In genomic region chr17:39621523-39622379, GRCh38 we compare ENCODE assay signal across 1 cellular context.
TF ChIP-seq lines count a peak whose summit lies in the region.

No MANE protein-coding gene starts in this region.

TF ChIP-seq in H1, 55 proteins besides CTCF, POLR2A, EP300 and RAD21:
- TF ChIP-seq, protein P1, sequence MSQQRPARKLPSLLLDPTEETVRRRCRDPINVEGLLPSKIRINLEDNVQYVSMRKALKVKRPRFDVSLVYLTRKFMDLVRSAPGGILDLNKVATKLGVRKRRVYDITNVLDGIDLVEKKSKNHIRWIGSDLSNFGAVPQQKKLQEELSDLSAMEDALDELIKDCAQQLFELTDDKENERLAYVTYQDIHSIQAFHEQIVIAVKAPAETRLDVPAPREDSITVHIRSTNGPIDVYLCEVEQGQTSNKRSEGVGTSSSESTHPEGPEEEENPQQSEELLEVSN (IDR thresholded peaks at IDR 0.05) = 0 out of 2 replicates have a peak, but pooled peaks have one; percentile 20
- TF ChIP-seq CREB1 (IDR thresholded peaks at IDR 0.05) (peak; percentile 44; the same call in 1 of the 2 replicates), YY1 (IDR thresholded peaks at IDR 0.05; ENCODE audit: low read depth, low read length) (0 out of 2 replicates have a peak, but pooled peaks have one; percentile 76), SIN3A (conservative IDR thresholded peaks at IDR 0.05 in 1 of 2, IDR thresholded peaks at IDR 0.05 in 1 of 2; ENCODE audit: low read depth in 1 of 2, low read length in 2 of 2) (peak in 1 of 2 experiments; percentile 59; a peak in 1 of 4 replicates), GABPA (IDR thresholded peaks at IDR 0.05; ENCODE audit: borderline replicate concordance, insufficient read depth, low read length) (peak; percentile 45; the same call in 1 of the 2 replicates), CEBPB (IDR thresholded peaks at IDR 0.05; ENCODE audit: low read depth, low read length) (no peak), JUND (IDR thresholded peaks at IDR 0.05; ENCODE audit: low read length) (peak; percentile 73), SRF (IDR thresholded peaks at IDR 0.05; ENCODE audit: low read depth, low read length) (0 out of 2 replicates have a peak, but pooled peaks have one; percentile 17), HDAC2 (IDR thresholded peaks at IDR 0.05; ENCODE audit: borderline replicate concordance in 1 of 2, low read depth in 2 of 2, low read length in 2 of 2) (peak in 1 of 2 experiments; percentile 17; a peak in 1 of 4 replicates), TAF7 (optimal IDR thresholded peaks at IDR 0.05; ENCODE audit: borderline replicate concordance, low read depth, low read length) (peak; percentile 64), CBX8 (IDR thresholded peaks at IDR 0.05; ENCODE audit: borderline replicate concordance, low read depth, low read length) (no peak), SP4 (IDR thresholded peaks at IDR 0.05; ENCODE audit: low read length) (peak; percentile 52; the same call in 1 of the 2 replicates), TCF12 (IDR thresholded peaks at IDR 0.05; ENCODE audit: low read depth, low read length) (0 out of 2 replicates have a peak, but pooled peaks have one; percentile 52), EGR1 (IDR thresholded peaks at IDR 0.05; ENCODE audit: borderline replicate concordance, low read depth, low read length) (0 out of 2 replicates have a peak, but pooled peaks have one; percentile 22), CTBP2 (IDR thresholded peaks at IDR 0.05; ENCODE audit: borderline replicate concordance, insufficient read depth, insufficient read length, low read length) (no peak), PHF8 (conservative IDR thresholded peaks at IDR 0.05; ENCODE audit: low read depth, low read length) (no peak), ATF3 (IDR thresholded peaks at IDR 0.05; ENCODE audit: insufficient read depth, low read depth, low read length) (peak; percentile 86; the same call in 1 of the 2 replicates), JUN (IDR thresholded peaks at IDR 0.05; ENCODE audit: low read depth, low read length) (no peak), SP1 (IDR thresholded peaks at IDR 0.05; ENCODE audit: low read depth, low read length) (0 out of 2 replicates have a peak, but pooled peaks have one; percentile 26)
